Comparison of ENCODE assay signal across 22 cellular contexts in genomic region chr3:4672727-4673126, GRCh38.
"Had no signal": no experiment of that assay in that cellular context is flagged by ENCODE, and none has a peak within 500 bp of the region (broad histone marks: within the 10 kb centered on the region; RNA-seq: fewer than 3 reads in every experiment).

No MANE protein-coding gene starts in this region.

- H3K4me3 Mint-ChIP-seq: central memory CD8-positive, alpha-beta T cell; memory B cell; mesothelial cell of epicardium; natural killer cell; neural crest cell; stimulated activated naive B cell treated with anti-CD40 and anti-IgM and Interleukin-4, amounts not matched to agents 10 μg/mL and 1 μg/mL and 100 μg/mL, for 72 hours; stimulated activated naive CD8-positive, alpha-beta T cell treated with anti-CD3 and anti-CD28 coated beads, Interleukin-15, amount 100 ng/mL, for 72 hours had no signal

- H3K27ac ChIP-seq: dorsolateral prefrontal cortex, lower lobe of right lung, ovary, skin epidermis, testis, transverse colon had no signal

- H3K27ac Mint-ChIP-seq: memory B cell; mesothelial cell of epicardium; natural killer cell; stimulated activated naive CD8-positive, alpha-beta T cell treated with anti-CD3 and anti-CD28 coated beads, Interleukin-15, amount 100 ng/mL, for 72 hours had no signal

- H3K4me1 ChIP-seq: lower lobe of right lung, testis, transverse colon had no signal

- DNase-seq: cortex of kidney; dorsolateral prefrontal cortex; effector CD8-positive, alpha-beta T cell; foreskin fibroblast; hippocampal formation; lower lobe of right lung; natural killer cell; nucleus accumbens; ovary; sigmoid colon; stimulated activated CD4-positive, alpha-beta T cell treated with anti-CD3 and anti-CD28 coated beads, Interleukin-2, amount 100 ng/mL, for 24 hours; stimulated activated CD4-positive, alpha-beta T cell treated with anti-CD3 and anti-CD28 coated beads, Interleukin-4, amount 100 ng/mL, for 4 hours; stimulated activated naive B cell treated with anti-CD40 and anti-IgM and Interleukin-4, amounts not matched to agents 10 μg/mL and 1 μg/mL and 100 μg/mL, for 72 hours; stimulated activated naive CD8-positive, alpha-beta T cell treated with anti-CD3 and anti-CD28 coated beads, Interleukin-15, amount 100 ng/mL, for 72 hours; testis; transverse colon had no signal

- ATAC-seq: esophagus mucosa; lower lobe of right lung; natural killer cell; stimulated activated naive B cell treated with anti-CD40 and anti-IgM and Interleukin-4, amounts not matched to agents 10 μg/mL and 1 μg/mL and 100 μg/mL, for 72 hours; stimulated activated naive CD8-positive, alpha-beta T cell treated with anti-CD3 and anti-CD28 coated beads, Interleukin-15, amount 100 ng/mL, for 72 hours had no signal

- H3K36me3 ChIP-seq: ovary had no signal

- H3K4me3 ChIP-seq: dorsolateral prefrontal cortex, lower lobe of right lung, ovary, sigmoid colon, skin epidermis, testis, transverse colon had no signal

- H3K27me3 Mint-ChIP-seq: central memory CD8-positive, alpha-beta T cell; memory B cell; stimulated activated naive B cell treated with anti-CD40 and anti-IgM and Interleukin-4, amounts not matched to agents 10 μg/mL and 1 μg/mL and 100 μg/mL, for 72 hours; stimulated activated naive CD8-positive, alpha-beta T cell treated with anti-CD3 and anti-CD28 coated beads, Interleukin-15, amount 100 ng/mL, for 72 hours had no signal

- H3K9me3 Mint-ChIP-seq: central memory CD8-positive, alpha-beta T cell; memory B cell; mesothelial cell of epicardium; natural killer cell; neural crest cell; stimulated activated naive B cell treated with anti-CD40 and anti-IgM and Interleukin-4, amounts not matched to agents 10 μg/mL and 1 μg/mL and 100 μg/mL, for 72 hours; stimulated activated naive CD8-positive, alpha-beta T cell treated with anti-CD3 and anti-CD28 coated beads, Interleukin-15, amount 100 ng/mL, for 72 hours had no signal

- H3K4me1 Mint-ChIP-seq: central memory CD8-positive, alpha-beta T cell; mesothelial cell of epicardium; neural crest cell; stimulated activated naive CD8-positive, alpha-beta T cell treated with anti-CD3 and anti-CD28 coated beads, Interleukin-15, amount 100 ng/mL, for 72 hours had no signal

- H3K27me3 ChIP-seq: dorsolateral prefrontal cortex, ovary, sigmoid colon, testis, transverse colon had no signal

- H3K9me3 ChIP-seq: lower lobe of right lung, ovary, sigmoid colon, testis, transverse colon had no signal
